13 cellular contexts compared by ENCODE assay signal in genomic region chr3:119643094-119643493, GRCh38. TPM values are rescaled to one million over a fixed set of nuclear protein-coding genes. Genes with fewer than 3 reads are reported as not detected.
A peak's percentile ranks its signal among the peaks of the same experiment; 100 is the strongest.
DNase-seq lines count a peak whose midpoint lies in the region; ATAC-seq and TF ChIP-seq lines count a peak whose summit lies in the region.
"Had no signal": no experiment of that assay in that cellular context is flagged by ENCODE, and none has a peak within 500 bp of the region (broad histone marks: within the 10 kb centered on the region; RNA-seq: fewer than 3 reads in every experiment).

No MANE protein-coding gene starts in this region.

- ATAC-seq in activated T-cell treated with anti-CD3 and anti-CD28 coated beads, Interleukin-2, amount 50 U/mL, for 72 hours (replicated peaks in 1 of 2) = peak in 1 of 2 donors; percentile 14
- ATAC-seq in activated T-cell treated with anti-CD3 and anti-CD28 coated beads, Interleukin-2, amount 50 U/mL, for 4 hours = no peak
- no peak for ATAC-seq in stimulated activated memory B cell treated with anti-CD40 and anti-IgM and Interleukin-4, amounts not matched to agents 10 μg/mL and 1 μg/mL and 100 μg/mL, for 72 hours
- no peak for ATAC-seq in HG03025 (IDR thresholded peaks at IDR 0.05; ENCODE audit: low FRiP score, unreplicated experiment)
- ATAC-seq: right lobe of liver had no signal

- H3K36me3 ChIP-seq in PC-9 (ENCODE audit: low read depth) (no peaks in the 10 kb centered on the region), esophagus muscularis mucosa (peaks cover 14 to 67% (median 53%) of the 10 kb centered on the region in 4 donors)
- H3K36me3 ChIP-seq: right lobe of liver had no signal

- intact Hi-C loops in PC-9 (cut with micrococcal nuclease; ENCODE audit: unreplicated experiment) = no loop called here
- intact Hi-C loops in esophagus muscularis mucosa (cut with DNase I) = no loop called here

- CTCF ChIA-PET in PC-9 (lab: Charles Lee) = no interaction called here

- peak overlapping the region; percentile 39 for H3K27ac Mint-ChIP-seq in activated T-cell treated with anti-CD3 and anti-CD28 coated beads, Interleukin-2, amount 50 U/mL, for 72 hours
- peak overlapping the region; percentile 42 for H3K27ac Mint-ChIP-seq in stimulated activated memory B cell treated with anti-CD40 and anti-IgM and Interleukin-4, amounts not matched to agents 10 μg/mL and 1 μg/mL and 100 μg/mL, for 72 hours

- H3K4me1 Mint-ChIP-seq in activated T-cell treated with anti-CD3 and anti-CD28 coated beads, Interleukin-2, amount 50 U/mL, for 72 hours (ENCODE audit: low read depth) = peaks cover 44% of the 10 kb centered on the region
- H3K4me1 Mint-ChIP-seq in activated T-cell treated with anti-CD3 and anti-CD28 coated beads, Interleukin-2, amount 50 U/mL, for 4 hours (ENCODE audit: low read depth) = peaks cover 38% of the 10 kb centered on the region
- H3K4me1 Mint-ChIP-seq in stimulated activated memory B cell treated with anti-CD40 and anti-IgM and Interleukin-4, amounts not matched to agents 10 μg/mL and 1 μg/mL and 100 μg/mL, for 72 hours = peaks cover 24% of the 10 kb centered on the region

- H3K4me3 Mint-ChIP-seq in activated T-cell treated with anti-CD3 and anti-CD28 coated beads, Interleukin-2, amount 50 U/mL, for 72 hours = peak overlapping the region in 1 of 2 donors; percentile 42
- H3K4me3 Mint-ChIP-seq in activated T-cell treated with anti-CD3 and anti-CD28 coated beads, Interleukin-2, amount 50 U/mL, for 4 hours = no peak overlapping the region
- H3K4me3 Mint-ChIP-seq in stimulated activated memory B cell treated with anti-CD40 and anti-IgM and Interleukin-4, amounts not matched to agents 10 μg/mL and 1 μg/mL and 100 μg/mL, for 72 hours = no peak overlapping the region
- H3K4me3 Mint-ChIP-seq: IgD-negative memory B cell had no signal

- H3K27ac ChIP-seq in PC-9 (peak overlapping the region; percentile 54), esophagus muscularis mucosa (replicated peaks in 1 of 4) (peak overlapping the region in 2 of 4 donors; percentile 6 to 35)
- H3K27ac ChIP-seq: right lobe of liver had no signal

- H3K4me3 ChIP-seq in PC-9 (no peak overlapping the region), esophagus muscularis mucosa (no peak overlapping the region)
- H3K4me3 ChIP-seq: right lobe of liver had no signal

- no peaks in the 10 kb centered on the region for H3K27me3 Mint-ChIP-seq in activated T-cell treated with anti-CD3 and anti-CD28 coated beads, Interleukin-2, amount 50 U/mL, for 72 hours (ENCODE audit: low read depth)
- no peaks in the 10 kb centered on the region for H3K27me3 Mint-ChIP-seq in activated T-cell treated with anti-CD3 and anti-CD28 coated beads, Interleukin-2, amount 50 U/mL, for 4 hours (ENCODE audit: low read depth)
- H3K27me3 Mint-ChIP-seq in stimulated activated memory B cell treated with anti-CD40 and anti-IgM and Interleukin-4, amounts not matched to agents 10 μg/mL and 1 μg/mL and 100 μg/mL, for 72 hours = no peaks in the 10 kb centered on the region
- H3K27me3 Mint-ChIP-seq: IgD-negative memory B cell had no signal

- H3K9me3 Mint-ChIP-seq in activated T-cell treated with anti-CD3 and anti-CD28 coated beads, Interleukin-2, amount 50 U/mL, for 72 hours = peaks cover 2 to 3% of the 10 kb centered on the region in 2 donors
- H3K9me3 Mint-ChIP-seq in activated T-cell treated with anti-CD3 and anti-CD28 coated beads, Interleukin-2, amount 50 U/mL, for 4 hours = peaks cover 5% of the 10 kb centered on the region
- no peaks in the 10 kb centered on the region for H3K9me3 Mint-ChIP-seq in stimulated activated memory B cell treated with anti-CD40 and anti-IgM and Interleukin-4, amounts not matched to agents 10 μg/mL and 1 μg/mL and 100 μg/mL, for 72 hours
- H3K9me3 Mint-ChIP-seq: IgD-negative memory B cell had no signal

- no TSS peak for BruUV-seq in PC-9 (replicated peaks; lab: Mats Ljungman, UMichigan)

- no peak for DNase-seq in activated T-cell treated with anti-CD3 and anti-CD28 coated beads, Interleukin-2, amount 50 U/mL, for 72 hours
- DNase-seq in activated T-cell treated with anti-CD3 and anti-CD28 coated beads, Interleukin-2, amount 50 U/mL, for 4 hours = no peak
- DNase-seq in PC-9 = no peak
- peak; percentile 50 for DNase-seq in hepatic stellate cell (ENCODE audit: low spot score)
- no peak for DNase-seq in activated CD4-positive, CD25-positive, alpha-beta regulatory T cell (lab: John Stamatoyannopoulos, UW)
- DNase-seq in esophagus muscularis mucosa (ENCODE audit: extremely low spot score) = no peak
- DNase-seq: effector memory CD4-positive, alpha-beta T cell; hippocampal formation; NCI-H2227 treated with DMSO at 0.1 percent for 48 hours; right lobe of liver had no signal

- H3K4me1 ChIP-seq in PC-9 (replicated peaks; ENCODE audit: insufficient read depth) = peaks cover 18% of the 10 kb centered on the region
- H3K4me1 ChIP-seq in esophagus muscularis mucosa = peaks cover 22 to 46% (median 34%) of the 10 kb centered on the region in 4 donors

- no peaks in the 10 kb centered on the region for H3K79me2 ChIP-seq in PC-9 (ENCODE audit: low read depth)

- POLR2A ChIA-PET in PC-9 (lab: Charles Lee; ENCODE audit: unreplicated experiment) = interaction anchor here (0.7 kb wide), 1 partner anchor 178 kb away, joined by 5 read pairs; no protein-coding TSS in a partner anchor

- no peak for TF ChIP-seq CTCF in PC-9 (conservative IDR thresholded peaks at IDR 0.05)
- TF ChIP-seq CTCF in esophagus muscularis mucosa (IDR thresholded peaks at IDR 0.05) = no peak

- no peak overlapping the region for H2AFZ ChIP-seq in PC-9

- no peaks in the 10 kb centered on the region for H3K9me3 ChIP-seq in PC-9 (ENCODE audit: insufficient read depth, low read depth)
- H3K9me3 ChIP-seq in esophagus muscularis mucosa = no peaks in the 10 kb centered on the region
- H3K9me3 ChIP-seq: right lobe of liver had no signal

- H4K20me1 ChIP-seq in PC-9 (ENCODE audit: insufficient read depth) = no peaks in the 10 kb centered on the region

- H3K27me3 ChIP-seq in PC-9 (ENCODE audit: insufficient read depth, low read depth) (no peaks in the 10 kb centered on the region), esophagus muscularis mucosa (no peaks in the 10 kb centered on the region)
- H3K27me3 ChIP-seq: right lobe of liver had no signal

- TF ChIP-seq POLR2A in esophagus muscularis mucosa (IDR thresholded peaks at IDR 0.05; ENCODE audit: low read depth) = no peak

- H3K9me2 ChIP-seq in PC-9 (ENCODE audit: insufficient read depth) = no peaks in the 10 kb centered on the region

- peaks cover 5 to 17% of the 10 kb centered on the region in 2 donors for H3K36me3 Mint-ChIP-seq in activated T-cell treated with anti-CD3 and anti-CD28 coated beads, Interleukin-2, amount 50 U/mL, for 72 hours (ENCODE audit: insufficient read depth in 2 of 2)
- peaks cover 36% of the 10 kb centered on the region for H3K36me3 Mint-ChIP-seq in activated T-cell treated with anti-CD3 and anti-CD28 coated beads, Interleukin-2, amount 50 U/mL, for 4 hours (ENCODE audit: insufficient read depth)
- peaks cover 56% of the 10 kb centered on the region for H3K36me3 Mint-ChIP-seq in stimulated activated memory B cell treated with anti-CD40 and anti-IgM and Interleukin-4, amounts not matched to agents 10 μg/mL and 1 μg/mL and 100 μg/mL, for 72 hours

- 50% methylated on average over 1 of the region's 2 CpGs for WGBS in esophagus muscularis mucosa

- H3F3A ChIP-seq in PC-9 (ENCODE audit: insufficient read depth, low read depth) = no peaks in the 10 kb centered on the region

- TF ChIP-seq EP300 in esophagus muscularis mucosa (IDR thresholded peaks at IDR 0.05) = no peak

- H3K4me2 ChIP-seq in PC-9 = peak overlapping the region; percentile 27; the same call in 1 of the 2 replicates

RNA-seq across cellular contexts. Expression of gene POPDC2, which starts 17.3 kb away (rescaled TPM):
- total RNA-seq in activated T-cell treated with anti-CD3 and anti-CD28 coated beads, Interleukin-2, amount 50 U/mL, for 72 hours = 1 to 10 TPM; 6.6 to 7.2 TPM
- total RNA-seq in activated T-cell treated with anti-CD3 and anti-CD28 coated beads, Interleukin-2, amount 50 U/mL, for 4 hours = 1 to 10 TPM in 2 of 3 donors, under 1 TPM in 1; 0.84 to 2.3 (median 2.0) TPM
- 3.0 and 3.5 TPM in 2 replicates for total RNA-seq in PC-9 (2021)
- 10 to 100 TPM; 67.9 to 92.6 (median 79.3) TPM for total RNA-seq in esophagus muscularis mucosa

RNA-seq across cellular contexts. Expression of gene COX17, which starts 34.1 kb away (rescaled TPM):
- total RNA-seq in activated T-cell treated with anti-CD3 and anti-CD28 coated beads, Interleukin-2, amount 50 U/mL, for 72 hours = 10 to 100 TPM; 58.5 to 63.9 TPM
- 100 to 1,000 TPM in 2 of 3 donors, 10 to 100 TPM in 1; 94.7 to 118 (median 106) TPM for total RNA-seq in activated T-cell treated with anti-CD3 and anti-CD28 coated beads, Interleukin-2, amount 50 U/mL, for 4 hours
- total RNA-seq in PC-9 (2021) (57.6 and 61.4 TPM in 2 replicates), esophagus muscularis mucosa (10 to 100 TPM; 36.3 to 76.4 (median 61.6) TPM)

RNA-seq across cellular contexts. Expression of gene PLA1A, which starts 45.4 kb away (rescaled TPM):
- 1 to 10 TPM in 1 of 2 donors, under 1 TPM in 1; 0.79 to 1.2 TPM for total RNA-seq in activated T-cell treated with anti-CD3 and anti-CD28 coated beads, Interleukin-2, amount 50 U/mL, for 72 hours
- not detected for total RNA-seq in activated T-cell treated with anti-CD3 and anti-CD28 coated beads, Interleukin-2, amount 50 U/mL, for 4 hours
- total RNA-seq in PC-9 (2021) (not detected in 2 replicates), esophagus muscularis mucosa (1 to 10 TPM; 1.5 to 2.9 (median 2.0) TPM)

RNA-seq across cellular contexts. Expression of gene CFAP91, which starts 59.7 kb away (rescaled TPM):
- under 1 TPM; 0.30 to 0.41 TPM for total RNA-seq in activated T-cell treated with anti-CD3 and anti-CD28 coated beads, Interleukin-2, amount 50 U/mL, for 72 hours
- under 1 TPM; 0.16 to 0.29 (median 0.25) TPM for total RNA-seq in activated T-cell treated with anti-CD3 and anti-CD28 coated beads, Interleukin-2, amount 50 U/mL, for 4 hours
- total RNA-seq in PC-9 (2021) (0.48 and 1.2 TPM in 2 replicates), esophagus muscularis mucosa (1 to 10 TPM; 1.5 to 6.5 (median 4.4) TPM)

Comparison
In these comparisons a context has a peak if more than half of its experiments do, and no peak if none do; other contexts are left out.
1. RNA of gene POPDC2, which starts 17.3 kb away (total RNA-seq): 67.9 to 92.6 TPM in esophagus muscularis mucosa; 6.6 to 7.2 TPM in activated T-cell treated with anti-CD3 and anti-CD28 coated beads, Interleukin-2, amount 50 U/mL, for 72 hours, 3.0 to 3.5 TPM in PC-9 and 0.84 to 2.3 TPM in activated T-cell treated with anti-CD3 and anti-CD28 coated beads, Interleukin-2, amount 50 U/mL, for 4 hours; every median in the first group is over 4 times any median in the second.